1 cellular context compared by ENCODE assay signal in the genomic region with DNA sequence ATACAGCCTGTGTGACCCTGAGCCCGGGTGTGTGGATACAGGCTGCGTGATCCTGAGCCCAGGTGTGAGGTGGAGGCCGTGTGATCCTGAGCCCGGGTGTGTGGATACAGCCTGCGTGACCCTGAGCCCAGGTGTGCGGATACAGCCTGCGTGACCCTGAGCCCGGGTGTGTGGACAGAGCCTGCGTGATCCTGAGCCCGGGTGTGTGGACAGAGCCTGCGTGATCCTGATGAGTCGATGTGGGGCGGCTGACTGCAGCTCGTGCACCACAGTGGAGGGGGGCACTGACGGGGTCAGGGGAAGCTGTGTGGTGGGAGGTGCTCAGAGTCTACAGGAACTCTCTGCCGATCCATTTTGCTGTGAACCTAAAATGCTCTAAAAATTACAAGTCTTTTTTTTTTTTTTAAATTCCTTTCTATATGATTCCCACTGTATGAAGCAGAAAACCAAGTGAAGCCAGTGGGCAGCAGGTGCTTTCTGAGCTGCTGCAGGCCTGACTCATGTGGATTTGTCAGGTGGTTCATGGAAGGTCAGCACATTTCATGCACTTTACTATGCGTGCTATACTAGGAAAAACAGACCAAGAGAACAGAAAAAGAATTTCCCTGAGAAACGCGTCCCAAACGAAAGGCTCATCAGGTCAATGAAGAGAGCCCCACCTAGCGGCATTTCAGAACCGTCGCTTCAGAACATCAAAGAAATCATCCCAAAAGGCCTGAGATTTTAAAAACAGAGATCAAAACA.
TF ChIP-seq lines count a peak whose summit lies in the region.

No MANE protein-coding gene starts in this region.

TF ChIP-seq in GM23338, 12 proteins besides CTCF, POLR2A, EP300 and RAD21 (continued from another document):
- no peak for TF ChIP-seq ZNF462 (CRISPR knock-in tag; IDR thresholded peaks at IDR 0.05)
